ENCODE assay signal across 24 cellular contexts in genomic region chr12:75630091-75630490, GRCh38.
DNase-seq lines count a peak whose midpoint lies in the region; ATAC-seq and TF ChIP-seq lines count a peak whose summit lies in the region.
"Had no signal": no experiment of that assay in that cellular context is flagged by ENCODE, and none has a peak within 500 bp of the region (broad histone marks: within the 10 kb centered on the region; RNA-seq: fewer than 3 reads in every experiment).

No MANE protein-coding gene starts in this region.

- no peak overlapping the region for H2BK5ac ChIP-seq in IMR-90 (ENCODE audit: low read depth, low read length, poor library complexity, severe bottlenecking)

- no TSS peak for BruUV-seq in HCT116 (replicated peaks; lab: Mats Ljungman, UMichigan)
- no TSS peak for BruUV-seq in IMR-90 (replicated peaks; lab: Mats Ljungman, UMichigan)
- no TSS peak for BruUV-seq in Panc1 (replicated peaks; lab: Mats Ljungman, UMichigan)

- TF ChIP-seq POLR2A in HCT116 (IDR thresholded peaks at IDR 0.05; ENCODE audit: borderline replicate concordance, extremely low read depth, insufficient read depth, insufficient read length) (no peak), IMR-90 (IDR thresholded peaks at IDR 0.05; ENCODE audit: low read depth, low read length) (no peak)

- no peaks in the 10 kb centered on the region for H3K79me2 ChIP-seq in HCT116 (ENCODE audit: insufficient read depth, low read length)

- H4K91ac ChIP-seq in IMR-90 (ENCODE audit: insufficient read depth, low read depth, low read length), result no peak overlapping the region

- H3K4me2 ChIP-seq in HCT116 (ENCODE audit: low read length), result no peak overlapping the region
- no peak overlapping the region for H3K4me2 ChIP-seq in IMR-90 (ENCODE audit: low read depth, low read length)
- H3K4me2 ChIP-seq: BLaER1 had no signal

- H3K27ac Mint-ChIP-seq in neural crest cell (ENCODE audit: unreplicated experiment), result peak overlapping the region; percentile 92
- H3K27ac Mint-ChIP-seq: CD14-positive monocyte; CD4-positive, alpha-beta memory T cell; CD4-positive, CD25-positive, alpha-beta regulatory T cell; CD8-positive, alpha-beta memory T cell had no signal

- dilution Hi-C loops in IMR-90 (cut with HindIII; ENCODE audit: low sequenced_read_pairs, unreplicated experiment), result no loop called here

- H3K27ac ChIP-seq in HCT116 (ENCODE audit: low read depth, low read length), result peak overlapping the region; percentile 99
- no peak overlapping the region for H3K27ac ChIP-seq in IMR-90 (ENCODE audit: insufficient read depth, low read length)
- H3K27ac ChIP-seq in Panc1 (ENCODE audit: low read length), result peak overlapping the region; percentile 81; the same call in 1 of the 2 replicates
- H3K27ac ChIP-seq in colonic mucosa, result no peak overlapping the region
- H3K27ac ChIP-seq: BLaER1 had no signal

- H2BK15ac ChIP-seq in IMR-90 (ENCODE audit: low read depth, low read length), result peak overlapping the region; percentile 24; the same call in 1 of the 3 replicates

- CTCF ChIA-PET in HCT116 (lab: Charles Lee), result no interaction called here
- CTCF ChIA-PET in IMR-90 (lab: Yijun Ruan, JAX), result no interaction called here
- CTCF ChIA-PET in Panc1 (lab: Charles Lee), result no interaction called here

- no peaks in the 10 kb centered on the region for H4K20me1 ChIP-seq in HCT116 (ENCODE audit: insufficient read depth)
- no peaks in the 10 kb centered on the region for H4K20me1 ChIP-seq in IMR-90 (ENCODE audit: insufficient read depth, low read length)
- H4K20me1 ChIP-seq: BLaER1 had no signal

- no peak overlapping the region; the same call in 1 of the 2 replicates for H3K18ac ChIP-seq in IMR-90 (ENCODE audit: low read depth, low read length)

- H3K4me1 Mint-ChIP-seq in neural crest cell, result peaks cover 54% of the 10 kb centered on the region
- H3K4me1 Mint-ChIP-seq: CD14-positive monocyte; CD4-positive, alpha-beta memory T cell; CD4-positive, CD25-positive, alpha-beta regulatory T cell; CD8-positive, alpha-beta memory T cell had no signal

- no peaks in the 10 kb centered on the region for H3K27me3 ChIP-seq in HCT116 (ENCODE audit: insufficient read depth, low read length)
- no peaks in the 10 kb centered on the region for H3K27me3 ChIP-seq in IMR-90 (ENCODE audit: control insufficient read depth, insufficient read depth, low read length)
- no peaks in the 10 kb centered on the region for H3K27me3 ChIP-seq in Panc1 (ENCODE audit: control insufficient read depth, insufficient read depth, low read length)
- H3K27me3 ChIP-seq in colonic mucosa, result no peaks in the 10 kb centered on the region
- H3K27me3 ChIP-seq: BE2C, BLaER1 had no signal

- H4K8ac ChIP-seq in IMR-90 (ENCODE audit: low read depth in 2 of 2, low read length in 2 of 2), result no peak overlapping the region

- no peaks in the 10 kb centered on the region for H3K9me3 ChIP-seq in HCT116 (ENCODE audit: control insufficient read depth in 1 of 2, insufficient read depth in 1 of 2, low read depth in 1 of 2, low read length in 2 of 2)
- peaks cover 2% of the 10 kb centered on the region; the same call in 1 of the 2 replicates for H3K9me3 ChIP-seq in IMR-90 (ENCODE audit: control insufficient read depth, insufficient read depth, low read length)
- H3K9me3 ChIP-seq in Panc1 (ENCODE audit: control insufficient read depth, insufficient read depth, low read depth, low read length), result peaks cover 20% of the 10 kb centered on the region; the same call in 1 of the 2 replicates
- no peaks in the 10 kb centered on the region for H3K9me3 ChIP-seq in colonic mucosa
- H3K9me3 ChIP-seq: BE2C, BLaER1 had no signal

- TF ChIP-seq CTCF in HCT116 (IDR thresholded peaks at IDR 0.05 in 2 of 3, conservative IDR thresholded peaks at IDR 0.05 in 1 of 3; ENCODE audit: borderline replicate concordance in 1 of 3, insufficient read depth in 1 of 3, low read depth in 2 of 3, low read length in 2 of 3) (no peak), IMR-90 (conservative IDR thresholded peaks at IDR 0.05; ENCODE audit: low read depth, low read length) (no peak), Panc1 (IDR thresholded peaks at IDR 0.05) (no peak), neural crest cell (conservative IDR thresholded peaks at IDR 0.05) (no peak), colonic mucosa (IDR thresholded peaks at IDR 0.05) (no peak)

- no peak overlapping the region for H3K14ac ChIP-seq in IMR-90 (replicated peaks; ENCODE audit: low read depth, low read length)

- peaks cover 0 to 18% of the 10 kb centered on the region in 2 experiments; a peak in 1 of 4 replicates for H3K36me3 ChIP-seq in HCT116 (ENCODE audit: control insufficient read depth in 1 of 2, insufficient read depth in 2 of 2, low read length in 2 of 2)
- no peaks in the 10 kb centered on the region; the same call in 1 of the 2 replicates for H3K36me3 ChIP-seq in IMR-90 (ENCODE audit: control insufficient read depth, insufficient read depth, low read length)
- H3K36me3 ChIP-seq in Panc1 (ENCODE audit: control insufficient read depth, insufficient read depth, low read length), result no peaks in the 10 kb centered on the region
- H3K36me3 ChIP-seq in colonic mucosa, result no peaks in the 10 kb centered on the region
- H3K36me3 ChIP-seq: BE2C, BLaER1 had no signal

- no peaks in the 10 kb centered on the region for H3K9me1 ChIP-seq in IMR-90 (ENCODE audit: insufficient read depth, low read length)

- H3K9me2 ChIP-seq in HCT116 (ENCODE audit: insufficient read depth), result no peaks in the 10 kb centered on the region

- no peak for ATAC-seq in HCT116
- ATAC-seq in IMR-90 (ENCODE audit: low read depth), result no peak
- no peak for ATAC-seq in Panc1

- no peak overlapping the region for H2AK5ac ChIP-seq in IMR-90 (ENCODE audit: low read depth, low read length)

- no peaks in the 10 kb centered on the region for H3K27me3 Mint-ChIP-seq in neural crest cell (ENCODE audit: low read depth)
- H3K27me3 Mint-ChIP-seq: CD4-positive, alpha-beta memory T cell had no signal

- DNase-seq in HCT116 (ENCODE audit: low read depth, low spot score) (no peak), IMR-90 (no peak), Panc1 (ENCODE audit: low read depth, low spot score) (no peak), neural crest cell (ENCODE audit: low read depth, low spot score) (no peak), NCI-H1930 (lab: John Stamatoyannopoulos, UW) (no peak), colonic mucosa (no peak), NCI-H345 treated with DMSO at 0.1 percent for 48 hours (lab: John Stamatoyannopoulos, UW; ENCODE audit: unreplicated experiment) (no peak)
- DNase-seq: 8988T; ACHN; BE2C; C1 segment of cervical spinal cord; CD4-positive, alpha-beta memory T cell; CD4-positive, CD25-positive, alpha-beta regulatory T cell; CD8-positive, alpha-beta memory T cell; COR-L47; DMS 273 treated with DMSO at 0.1 percent for 48 hours; DMS153; DMS53; DMS79; DND-41; EL; GDM1 had no signal

- no peak overlapping the region for H3K9ac ChIP-seq in HCT116 (ENCODE audit: low read length)
- no peak overlapping the region for H3K9ac ChIP-seq in IMR-90 (ENCODE audit: low read depth, low read length)
- no peak overlapping the region for H3K9ac ChIP-seq in colonic mucosa (ENCODE audit: low read depth in 2 of 2, low read length in 2 of 2)
- H3K9ac ChIP-seq: BLaER1 had no signal

- no CpG with 5 or more reads among the region's 2 CpGs for WGBS in IMR-90 (ENCODE audit: extremely low coverage in 2 of 2, insufficient read length in 1 of 2), 2 experiments

- no peak overlapping the region for H3K4me3 Mint-ChIP-seq in neural crest cell
- H3K4me3 Mint-ChIP-seq: CD14-positive monocyte; CD4-positive, alpha-beta memory T cell; CD4-positive, CD25-positive, alpha-beta regulatory T cell; CD8-positive, alpha-beta memory T cell had no signal

- no peaks in the 10 kb centered on the region for H3K79me1 ChIP-seq in IMR-90 (ENCODE audit: low read depth in 1 of 2, low read length in 2 of 2)

- RAD21 ChIA-PET in HCT116 (lab: Charles Lee; ENCODE audit: low non-redundant PET in 1 of 2, low total read pairs in 2 of 2, uncharacterized antibody in 2 of 2, unreplicated experiment in 2 of 2), result no interaction called here

- H2AFZ ChIP-seq in HCT116 (ENCODE audit: low read depth, low read length, poor library complexity, severe bottlenecking) (no peak overlapping the region), IMR-90 (replicated peaks; ENCODE audit: low read length, poor library complexity) (no peak overlapping the region)

- no peak overlapping the region for H3K56ac ChIP-seq in IMR-90 (ENCODE audit: extremely low read depth, insufficient read depth, low read length)

- H4K5ac ChIP-seq in IMR-90 (ENCODE audit: low read depth, low read length), result no peak overlapping the region; the same call in 1 of the 2 replicates

- H3K23ac ChIP-seq in IMR-90 (ENCODE audit: low read depth, low read length), result no peak overlapping the region

- in situ Hi-C loops in IMR-90 (cut with MboI; ENCODE audit: low sequenced_read_pairs), result no loop called here
- in situ Hi-C loops in Panc1 (cut with HindIII; ENCODE audit: low pct_unique_long_range_greater_than_20kb, low sequenced_read_pairs), result no loop called here

- H3K4me3 ChIP-seq in HCT116 (replicated peaks in 1 of 2; ENCODE audit: low read depth in 1 of 2, low read length in 2 of 2) (no peak overlapping the region), IMR-90 (ENCODE audit: insufficient read depth, low read depth, low read length) (no peak overlapping the region), Panc1 (ENCODE audit: low read depth in 2 of 2, low read length in 2 of 2) (no peak overlapping the region), colonic mucosa (no peak overlapping the region)
- H3K4me3 ChIP-seq: BLaER1 had no signal

- no peaks in the 10 kb centered on the region for H3K36me3 Mint-ChIP-seq in neural crest cell (ENCODE audit: low read depth)
- H3K36me3 Mint-ChIP-seq: CD14-positive monocyte; CD4-positive, alpha-beta memory T cell; CD4-positive, CD25-positive, alpha-beta regulatory T cell had no signal

- H3K9me3 Mint-ChIP-seq in neural crest cell, result peaks cover 7% of the 10 kb centered on the region

- POLR2A ChIA-PET in HCT116 (lab: Charles Lee), result interaction anchor here (0.9 to 1.4 kb wide), 4 partner anchors 9 to 29 kb away, joined by 3 to 5 read pairs (median 3); no protein-coding TSS in a partner anchor
- POLR2A ChIA-PET in IMR-90 (lab: Charles Lee; ENCODE audit: unreplicated experiment), result no interaction called here
- POLR2A ChIA-PET in Panc1 (lab: Charles Lee), result no interaction called here

- intact Hi-C loops in HCT116 (cut with micrococcal nuclease) (no loop called here), IMR-90 (cut with micrococcal nuclease) (no loop called here), Panc1 (cut with micrococcal nuclease; ENCODE audit: unreplicated experiment) (no loop called here), colonic mucosa (cut with DNase I) (no loop called here)

- TF ChIP-seq RAD21 in HCT116 (IDR thresholded peaks at IDR 0.05; ENCODE audit: low read depth) (no peak), IMR-90 (IDR thresholded peaks at IDR 0.05; ENCODE audit: low read length) (no peak)

- peak overlapping the region; percentile 7; the same call in 1 of the 2 replicates for H2BK20ac ChIP-seq in IMR-90 (ENCODE audit: low read depth, low read length)

- peak overlapping the region; percentile 7; the same call in 1 of the 2 replicates for H2BK120ac ChIP-seq in IMR-90 (ENCODE audit: low read depth, low read length)

- 0 out of 2 replicates have a peak overlapping the region, but pooled peaks have one; percentile 13 for H3K4ac ChIP-seq in IMR-90 (ENCODE audit: low read depth, low read length)

- H2AK9ac ChIP-seq in IMR-90 (replicated peaks; ENCODE audit: low read depth, low read length, poor library complexity), result no peak overlapping the region

- peaks cover 24 to 48% of the 10 kb centered on the region in 2 experiments for H3K4me1 ChIP-seq in HCT116 (ENCODE audit: control insufficient read depth in 1 of 2, insufficient read depth in 2 of 2, low read length in 2 of 2)
- H3K4me1 ChIP-seq in IMR-90 (ENCODE audit: control insufficient read depth, insufficient read depth, low read length), result peaks cover 5% of the 10 kb centered on the region
- H3K4me1 ChIP-seq in Panc1 (ENCODE audit: control insufficient read depth, insufficient read depth, low read length), result peaks cover 13% of the 10 kb centered on the region; the same call in 1 of the 2 replicates
- H3K4me1 ChIP-seq in colonic mucosa, result no peaks in the 10 kb centered on the region

Comparison
In these comparisons a context has a peak if more than half of its experiments do, and no peak if none do; other contexts are left out.
1. H3K27ac ChIP-seq: peak in HCT116 (single experiment) and Panc1 (single experiment); none in IMR-90 (single experiment) and colonic mucosa (single experiment).